In the genomic region with DNA sequence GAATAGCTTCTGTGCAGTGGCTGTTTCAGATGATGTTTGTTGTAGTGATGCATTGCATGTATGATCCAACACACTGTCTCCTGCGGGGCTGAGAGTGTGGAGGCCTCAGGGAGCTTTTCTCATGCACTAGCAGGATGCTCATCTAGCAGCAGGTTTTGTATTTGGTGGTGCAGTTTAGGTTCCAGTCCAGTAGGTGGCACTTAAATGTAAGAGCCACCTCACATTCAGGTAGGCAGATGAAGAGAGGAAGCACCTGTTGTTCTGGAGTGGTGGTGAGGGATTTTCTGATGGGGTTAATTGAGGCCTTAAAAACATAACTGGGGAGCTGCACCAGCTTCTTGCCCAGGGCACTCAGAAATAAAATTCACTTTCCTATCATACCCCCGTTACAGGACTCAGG, we compare ENCODE assay signal across 12 cellular contexts.
DNase-seq lines count a peak whose midpoint lies in the region; ATAC-seq and TF ChIP-seq lines count a peak whose summit lies in the region.
"Had no signal": no experiment of that assay in that cellular context is flagged by ENCODE, and none has a peak within 500 bp of the region (broad histone marks: within the 10 kb centered on the region; RNA-seq: fewer than 3 reads in every experiment).

No MANE protein-coding gene starts in this region.

- ATAC-seq in GM21717 (IDR thresholded peaks at IDR 0.05; ENCODE audit: unreplicated experiment), result no peak

- H3K27me3 ChIP-seq in WERI-Rb-1 (ENCODE audit: insufficient read depth, low read depth, severe bottlenecking), result peaks cover 17% of the 10 kb centered on the region
- H3K27me3 ChIP-seq: BLaER1 had no signal

- H3K4me3 ChIP-seq in GM12875 (ENCODE audit: low read depth, low read length) (no peak overlapping the region), LNCaP clone FGC (ENCODE audit: low read depth, low read length) (no peak overlapping the region), WERI-Rb-1 (ENCODE audit: low read depth, low read length) (no peak overlapping the region)
- H3K4me3 ChIP-seq: BLaER1 had no signal

- no peak overlapping the region for H3K27ac ChIP-seq in WERI-Rb-1
- H3K27ac ChIP-seq: BLaER1 had no signal

- no peaks in the 10 kb centered on the region for H3K36me3 ChIP-seq in WERI-Rb-1
- H3K36me3 ChIP-seq: BLaER1 had no signal

- DNase-seq in COLO829 (ENCODE audit: low spot score) (peak; percentile 4), LNCaP clone FGC (ENCODE audit: low read depth) (no peak), WERI-Rb-1 (peak; percentile 7), posterior cingulate gyrus (no peak), DMS79 treated with DMSO at 0.1 percent for 48 hours (lab: John Stamatoyannopoulos, UW) (no peak)
- no peak for DNase-seq in stimulated activated CD8-positive, alpha-beta memory T cell treated with anti-CD3 and anti-CD28 coated beads, Interleukin-4, amount 100 ng/mL, for 48 hours
- DNase-seq: activated CD4-positive, alpha-beta T cell treated with anti-CD3 and anti-CD28 coated beads, Interleukin-2, amount 50 U/mL, for 48 hours; anterior cingulate cortex; T-helper 9 cell had no signal

- intact Hi-C loops in posterior cingulate gyrus (cut with DNase I), result no loop called here

- no peaks in the 10 kb centered on the region for H3K9me3 ChIP-seq in WERI-Rb-1 (ENCODE audit: severe bottlenecking)
- H3K9me3 ChIP-seq: BLaER1 had no signal

- peak; percentile 24; the same call in 1 of the 2 replicates for TF ChIP-seq CTCF in GM12875 (IDR thresholded peaks at IDR 0.05; ENCODE audit: borderline replicate concordance, insufficient read depth, low read depth, low read length)
- peak; percentile 52 for TF ChIP-seq CTCF in LNCaP clone FGC (IDR thresholded peaks at IDR 0.05; ENCODE audit: control insufficient read depth, extremely low read depth, insufficient read depth)
- peak; percentile 59 for TF ChIP-seq CTCF in WERI-Rb-1 (IDR thresholded peaks at IDR 0.05; ENCODE audit: low read depth, low read length)

Comparison
In these comparisons a context has a peak if more than half of its experiments do, and no peak if none do; other contexts are left out.
1. DNase-seq: peak in COLO829 (single experiment) and WERI-Rb-1 (single experiment); none in LNCaP clone FGC (single experiment), posterior cingulate gyrus (0 of 10), DMS79 treated with DMSO at 0.1 percent for 48 hours (single experiment) and stimulated activated CD8-positive, alpha-beta memory T cell treated with anti-CD3 and anti-CD28 coated beads, Interleukin-4, amount 100 ng/mL, for 48 hours (single experiment).
2. Peak in every context shown above with its lines, with median percentiles within 50 percentile points of each other: CTCF ChIP-seq.